In the genomic region with DNA sequence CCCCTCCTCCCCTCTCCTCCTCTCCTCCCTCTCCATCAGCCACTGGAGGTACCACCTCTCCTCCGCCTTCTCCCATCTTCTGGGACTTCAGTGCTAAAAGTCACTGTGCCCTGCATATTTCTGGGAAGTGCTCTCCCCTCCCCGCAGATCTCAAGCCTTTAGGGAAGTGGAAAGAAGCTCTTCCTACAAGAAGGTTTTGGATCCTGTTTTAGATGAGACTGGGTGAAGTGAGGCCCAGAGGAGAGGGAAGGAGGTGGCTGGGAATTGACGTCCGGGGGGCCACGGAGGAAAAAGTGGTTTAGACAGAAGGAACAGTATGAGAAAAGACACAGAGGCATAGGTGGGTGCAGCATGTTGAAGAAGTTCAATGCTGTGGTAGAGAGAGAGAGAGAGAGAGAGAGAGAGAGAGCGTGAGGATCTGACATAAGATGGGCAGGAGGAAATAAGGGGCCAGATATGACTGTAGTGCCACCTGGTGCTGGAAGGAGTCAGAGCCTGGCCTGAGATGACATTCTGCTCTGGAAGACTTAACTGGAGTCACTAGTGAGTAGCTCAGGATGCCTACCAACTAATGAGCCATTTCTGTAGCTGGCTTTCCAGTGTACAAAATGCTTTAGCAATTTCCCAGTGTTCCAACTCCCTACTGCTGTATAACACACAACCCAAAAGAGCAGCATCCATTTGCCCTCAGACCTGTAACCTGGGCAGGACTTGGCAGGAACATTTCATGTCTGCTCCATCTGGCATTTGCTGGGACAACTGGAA, we compare ENCODE assay signal across 1 cellular context.
A peak's percentile ranks its signal among the peaks of the same experiment; 100 is the strongest.
TF ChIP-seq lines count a peak whose summit lies in the region.

No MANE protein-coding gene starts in this region.

TF ChIP-seq in K562, 482 proteins besides CTCF, POLR2A, EP300 and RAD21 (continued from another document):
- TF ChIP-seq, protein P1, sequence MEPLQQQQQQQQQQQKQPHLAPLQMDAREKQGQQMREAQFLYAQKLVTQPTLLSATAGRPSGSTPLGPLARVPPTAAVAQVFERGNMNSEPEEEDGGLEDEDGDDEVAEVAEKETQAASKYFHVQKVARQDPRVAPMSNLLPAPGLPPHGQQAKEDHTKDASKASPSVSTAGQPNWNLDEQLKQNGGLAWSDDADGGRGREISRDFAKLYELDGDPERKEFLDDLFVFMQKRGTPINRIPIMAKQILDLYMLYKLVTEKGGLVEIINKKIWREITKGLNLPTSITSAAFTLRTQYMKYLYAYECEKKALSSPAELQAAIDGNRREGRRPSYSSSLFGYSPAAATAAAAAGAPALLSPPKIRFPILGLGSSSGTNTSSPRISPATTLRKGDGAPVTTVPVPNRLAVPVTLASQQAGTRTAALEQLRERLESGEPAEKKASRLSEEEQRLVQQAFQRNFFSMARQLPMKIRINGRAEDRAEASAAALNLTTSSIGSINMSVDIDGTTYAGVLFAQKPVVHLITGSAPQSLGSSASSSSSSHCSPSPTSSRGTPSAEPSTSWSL (CRISPR knock-in tag; IDR thresholded peaks at IDR 0.05; ENCODE audit: borderline replicate concordance): no peak
- TF ChIP-seq MLX (CRISPR knock-in tag; conservative IDR thresholded peaks at IDR 0.05) (no peak), L3MBTL2 (IDR thresholded peaks at IDR 0.05) (no peak), NCOA2 (IDR thresholded peaks at IDR 0.05; ENCODE audit: partially characterized antibody in 2 of 2) (no peak), ZNF695 (CRISPR knock-in tag; IDR thresholded peaks at IDR 0.05) (no peak), PURB (CRISPR knock-in tag; IDR thresholded peaks at IDR 0.05; ENCODE audit: low read depth) (no peak), KLF16 (IDR thresholded peaks at IDR 0.05) (0 out of 2 replicates have a peak, but pooled peaks have one; percentile 13), ARID2 (IDR thresholded peaks at IDR 0.05) (peak; percentile 51; the same call in 1 of the 2 replicates), KHSRP (IDR thresholded peaks at IDR 0.05) (no peak), MCM5 (IDR thresholded peaks at IDR 0.05; ENCODE audit: low read depth) (no peak), PML (IDR thresholded peaks at IDR 0.05; ENCODE audit: low read length) (no peak), JUND (IDR thresholded peaks at IDR 0.05; ENCODE audit: borderline replicate concordance, low read depth, low read length) (peak; percentile 30; the same call in 1 of the 2 replicates), JUND (tag; IDR thresholded peaks at IDR 0.05; ENCODE audit: borderline replicate concordance, low read depth, low read length) (no peak), PHF21A (IDR thresholded peaks at IDR 0.05; ENCODE audit: borderline replicate concordance, low read depth) (no peak), STAT5B (CRISPR knock-in tag; IDR thresholded peaks at IDR 0.05) (no peak), SMAD4 (CRISPR knock-in tag; conservative IDR thresholded peaks at IDR 0.05) (no peak), CCAR2 (IDR thresholded peaks at IDR 0.05; ENCODE audit: low read depth, low read length) (no peak), TARDBP (IDR thresholded peaks at IDR 0.05) (no peak), TEAD2 (tag; IDR thresholded peaks at IDR 0.05) (no peak)
- TF ChIP-seq, protein P2, sequence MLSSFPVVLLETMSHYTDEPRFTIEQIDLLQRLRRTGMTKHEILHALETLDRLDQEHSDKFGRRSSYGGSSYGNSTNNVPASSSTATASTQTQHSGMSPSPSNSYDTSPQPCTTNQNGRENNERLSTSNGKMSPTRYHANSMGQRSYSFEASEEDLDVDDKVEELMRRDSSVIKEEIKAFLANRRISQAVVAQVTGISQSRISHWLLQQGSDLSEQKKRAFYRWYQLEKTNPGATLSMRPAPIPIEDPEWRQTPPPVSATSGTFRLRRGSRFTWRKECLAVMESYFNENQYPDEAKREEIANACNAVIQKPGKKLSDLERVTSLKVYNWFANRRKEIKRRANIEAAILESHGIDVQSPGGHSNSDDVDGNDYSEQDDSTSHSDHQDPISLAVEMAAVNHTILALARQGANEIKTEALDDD (IDR thresholded peaks at IDR 0.05): peak; percentile 75
